ENCODE assay signal across 8 cellular contexts in genomic region chrX:112840382-112841113, GRCh38. TPM values are rescaled to one million over a fixed set of nuclear protein-coding genes. Genes with fewer than 3 reads are reported as not detected.
A peak's percentile ranks its signal among the peaks of the same experiment; 100 is the strongest.
DNase-seq lines count a peak whose midpoint lies in the region; ATAC-seq and TF ChIP-seq lines count a peak whose summit lies in the region.

Gene AMOT (minus strand): TSS chrX:112840831. CDS start chrX:112823126, 17,705 bp downstream.

- peak within 1 kb of the TSS; percentile 46 to 77 for H3K27ac ChIP-seq in lung (ENCODE audit: low read depth in 1 of 2, low read length in 1 of 2)

- no peaks in the 10 kb centered on the region for H3K9me3 Mint-ChIP-seq in activated CD4-positive, alpha-beta memory T cell treated with anti-CD3 and anti-CD28 coated beads, Interleukin-2, amount 10 ng/mL, durations not matched to agents 7 days and 5 days

- H3K4me3 Mint-ChIP-seq in activated CD4-positive, alpha-beta memory T cell treated with anti-CD3 and anti-CD28 coated beads, Interleukin-2, amount 10 ng/mL, durations not matched to agents 7 days and 5 days, result peak within 1 kb of the TSS; percentile 75

- WGBS in lung, 2 donors, result 0 to 17% methylated on average over 17 to 49 of the region's 49 CpGs

- DNase-seq in SIG-M5 treated with dmso at 0.1 percent for 504 hours (lab: John Stamatoyannopoulos, UW; ENCODE audit: unreplicated experiment), result peak; percentile 26
- no peak for DNase-seq in SIG-M5 (lab: John Stamatoyannopoulos, UW)
- peak; percentile 15 for DNase-seq in NCI-H446 treated with DMSO at 0.1 percent for 48 hours (lab: John Stamatoyannopoulos, UW)
- peak; percentile 45 for DNase-seq in activated CD4-positive, alpha-beta memory T cell treated with anti-CD3 and anti-CD28 coated beads, Interleukin-2, amount 10 ng/mL, durations not matched to agents 7 days and 5 days
- peak; percentile 50 for DNase-seq in effector CD4-positive, alpha-beta T cell
- DNase-seq in lung (ENCODE audit: low spot score), result peak; percentile 76
- peak; percentile 13 to 33 (median 28) for DNase-seq in stimulated activated CD4-positive, alpha-beta T cell treated with anti-CD3 and anti-CD28 coated beads, TNF-alpha, amount 100 ng/mL, for 1 hour (ENCODE audit: low read depth in 3 of 3, low spot score in 1 of 3)

- H3K27ac Mint-ChIP-seq in activated CD4-positive, alpha-beta memory T cell treated with anti-CD3 and anti-CD28 coated beads, Interleukin-2, amount 10 ng/mL, durations not matched to agents 7 days and 5 days, result no peak within 1 kb of the TSS

- H3K4me3 ChIP-seq in lung, result peak within 1 kb of the TSS; percentile 65

- no peaks in the 10 kb centered on the region for H3K27me3 ChIP-seq in lung (ENCODE audit: control insufficient read depth, insufficient read depth)

- H3K4me1 Mint-ChIP-seq in activated CD4-positive, alpha-beta memory T cell treated with anti-CD3 and anti-CD28 coated beads, Interleukin-2, amount 10 ng/mL, durations not matched to agents 7 days and 5 days, result peaks cover 19% of the 10 kb centered on the region

- peak; percentile 70 for ATAC-seq in HG03095 (IDR thresholded peaks at IDR 0.05; ENCODE audit: unreplicated experiment)
- ATAC-seq in lung (ENCODE audit: insufficient read depth, low FRiP score), result peak; percentile 87

- no peaks in the 10 kb centered on the region for H3K36me3 Mint-ChIP-seq in activated CD4-positive, alpha-beta memory T cell treated with anti-CD3 and anti-CD28 coated beads, Interleukin-2, amount 10 ng/mL, durations not matched to agents 7 days and 5 days (ENCODE audit: low read depth)

- POLR2A ChIA-PET in activated CD4-positive, alpha-beta memory T cell treated with anti-CD3 and anti-CD28 coated beads, Interleukin-2, amount 10 ng/mL, durations not matched to agents 7 days and 5 days (lab: Charles Lee), result interaction anchor here (1.2 to 1.3 kb wide), 2 partner anchors 11 to 161 kb away, joined by 4 to 6 read pairs; partner anchors contain the start of gene LHFPL1

- CTCF ChIA-PET in activated CD4-positive, alpha-beta memory T cell treated with anti-CD3 and anti-CD28 coated beads, Interleukin-2, amount 10 ng/mL, durations not matched to agents 7 days and 5 days (lab: Charles Lee), result no interaction called here

- peaks cover 13% of the 10 kb centered on the region for H3K27me3 Mint-ChIP-seq in activated CD4-positive, alpha-beta memory T cell treated with anti-CD3 and anti-CD28 coated beads, Interleukin-2, amount 10 ng/mL, durations not matched to agents 7 days and 5 days

- H3K9me3 ChIP-seq in lung (ENCODE audit: control insufficient read depth in 2 of 2, insufficient read depth in 1 of 2, low read length in 1 of 2), result peaks cover 0 to 3% of the 10 kb centered on the region in 2 donors

- H3K36me3 ChIP-seq in lung (ENCODE audit: control insufficient read depth in 2 of 2, insufficient read depth in 2 of 2, low read length in 2 of 2), result no peaks in the 10 kb centered on the region

- H3K4me1 ChIP-seq in lung (ENCODE audit: control insufficient read depth in 2 of 2, insufficient read depth in 2 of 2, low read length in 2 of 2), result no peaks in the 10 kb centered on the region

- no peak for TF ChIP-seq CTCF in lung (IDR thresholded peaks at IDR 0.05; ENCODE audit: control extremely low read depth, extremely low read depth)

RNA-seq across cellular contexts. Expression of gene AMOT, which starts in this region (rescaled TPM):
- under 1 TPM; 0.28 to 0.35 TPM for total RNA-seq in activated CD4-positive, alpha-beta memory T cell treated with anti-CD3 and anti-CD28 coated beads, Interleukin-2, amount 10 ng/mL, durations not matched to agents 7 days and 5 days
- 10 to 100 TPM in 1 of 2 donors, 1 to 10 TPM in 1; 9.9 to 11.8 TPM for total RNA-seq in lung
- 1 to 10 TPM in 1 of 2 donors, under 1 TPM in 1; 0.79 to 1.8 TPM for polyA plus RNA-seq in lung

Comparison
In these comparisons a context has a peak if more than half of its experiments do, and no peak if none do; other contexts are left out.
1. RNA of gene AMOT (total RNA-seq): 9.9 to 11.8 TPM in lung; 0.28 to 0.35 TPM in activated CD4-positive, alpha-beta memory T cell treated with anti-CD3 and anti-CD28 coated beads, Interleukin-2, amount 10 ng/mL, durations not matched to agents 7 days and 5 days; every median in the first group is over 4 times any median in the second.
2. Peak in DNase-seq in activated CD4-positive, alpha-beta memory T cell treated with anti-CD3 and anti-CD28 coated beads, Interleukin-2, amount 10 ng/mL, durations not matched to agents 7 days and 5 days; RNA of the gene not detected or under 1 TPM.